Comparison of ENCODE assay signal across 1 cellular context in the genomic region with DNA sequence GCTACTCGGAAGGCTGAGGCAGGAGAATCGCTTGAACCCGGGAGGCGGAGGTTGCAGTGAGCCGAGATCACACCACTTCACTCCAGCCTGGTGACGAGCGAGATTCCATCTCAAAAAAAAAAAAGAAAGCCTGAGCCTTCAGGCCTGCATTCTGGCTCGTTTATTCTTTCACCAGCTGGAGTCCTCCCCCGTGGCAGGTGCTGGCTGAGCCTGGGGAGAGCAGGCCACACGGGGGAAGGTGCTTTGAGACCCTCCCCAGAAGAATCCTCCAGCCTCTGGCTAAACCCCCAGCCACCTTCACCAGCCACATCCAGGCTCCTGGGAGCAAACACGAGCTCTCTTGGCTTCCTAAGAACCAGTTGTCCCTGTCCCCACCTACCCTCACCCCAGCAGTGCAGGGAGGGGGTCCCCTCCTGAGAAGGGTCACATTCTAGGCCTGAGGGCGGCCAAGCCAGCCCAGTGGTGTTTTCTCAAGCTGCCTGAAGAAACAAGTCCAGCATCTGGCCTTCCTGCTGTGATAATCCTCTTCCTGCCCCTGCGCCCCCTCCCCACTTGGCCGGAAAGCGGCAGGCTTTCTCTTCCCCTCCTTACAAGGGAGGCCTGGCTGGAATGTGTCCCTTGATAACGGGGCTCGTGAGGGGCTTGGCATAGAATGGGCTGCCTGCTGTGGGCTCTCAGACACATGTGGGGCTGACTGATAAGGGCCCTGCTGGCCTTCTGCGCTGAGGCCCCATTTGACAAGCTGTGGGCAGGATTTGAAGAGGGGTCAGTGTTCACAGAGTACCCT.
TF ChIP-seq lines count a peak whose summit lies in the region.

No MANE protein-coding gene starts in this region.

TF ChIP-seq in K562, 482 proteins besides CTCF, POLR2A, EP300 and RAD21 (continued from another document and continues in another):
- TF ChIP-seq SNRNP70 (optimal IDR thresholded peaks at IDR 0.05; ENCODE audit: low read depth, low read length) (no peak), ZNF551 (CRISPR knock-in tag; IDR thresholded peaks at IDR 0.05) (no peak), DNMT1 (IDR thresholded peaks at IDR 0.05) (no peak), ADNP (tag; IDR thresholded peaks at IDR 0.05) (no peak), EZH2 (IDR thresholded peaks at IDR 0.05; ENCODE audit: borderline replicate concordance, low read depth, low read length) (no peak), RFX7 (CRISPR knock-in tag; IDR thresholded peaks at IDR 0.05) (no peak), ETV6 (IDR thresholded peaks at IDR 0.05; ENCODE audit: borderline replicate concordance in 1 of 2, low read depth in 2 of 2, low read length in 1 of 2) (peak in 1 of 2 experiments; percentile 35; a peak in 1 of 4 replicates), ETV6 (CRISPR knock-in tag; IDR thresholded peaks at IDR 0.05; ENCODE audit: borderline replicate concordance) (no peak), BCL6 (CRISPR knock-in tag; IDR thresholded peaks at IDR 0.05) (no peak), CREB3 (tag; conservative IDR thresholded peaks at IDR 0.05; ENCODE audit: low read depth) (0 out of 2 replicates have a peak, but pooled peaks have one; percentile 13), PRPF4 (IDR thresholded peaks at IDR 0.05; ENCODE audit: insufficient read depth, low read depth, low read length, poor library complexity, severe bottlenecking) (no peak), ZNF707 (CRISPR knock-in tag; conservative IDR thresholded peaks at IDR 0.05) (no peak), POLR2B (IDR thresholded peaks at IDR 0.05; ENCODE audit: low read depth, partially characterized antibody) (no peak), ZKSCAN1 (IDR thresholded peaks at IDR 0.05; ENCODE audit: low read depth, low read length) (no peak), FOXP1 (CRISPR knock-in tag; IDR thresholded peaks at IDR 0.05) (0 out of 2 replicates have a peak, but pooled peaks have one; percentile 49), ZNF696 (CRISPR knock-in tag; conservative IDR thresholded peaks at IDR 0.05) (no peak), MEF2A (IDR thresholded peaks at IDR 0.05; ENCODE audit: control insufficient read depth, low read depth, low read length) (0 out of 2 replicates have a peak, but pooled peaks have one; percentile 53), ZC3H4 (CRISPR knock-in tag; IDR thresholded peaks at IDR 0.05; ENCODE audit: borderline replicate concordance) (no peak), BRF1 (IDR thresholded peaks at IDR 0.05; ENCODE audit: borderline replicate concordance, extremely low read depth, insufficient read length) (no peak), MTA3 (IDR thresholded peaks at IDR 0.05; ENCODE audit: borderline replicate concordance) (peak; percentile 94), TRIM28 (IDR thresholded peaks at IDR 0.05) (no peak), GTF2B (IDR thresholded peaks at IDR 0.05; ENCODE audit: extremely low read depth, insufficient read length) (no peak), NR2C2 (CRISPR knock-in tag; IDR thresholded peaks at IDR 0.05) (0 out of 2 replicates have a peak, but pooled peaks have one; percentile 20), NR2C2 (tag; IDR thresholded peaks at IDR 0.05) (no peak), NCOA2 (IDR thresholded peaks at IDR 0.05; ENCODE audit: partially characterized antibody in 2 of 2) (no peak), FOXA3 (CRISPR knock-in tag; conservative IDR thresholded peaks at IDR 0.05 in 1 of 2, IDR thresholded peaks at IDR 0.05 in 1 of 2) (no peak), SNIP1 (IDR thresholded peaks at IDR 0.05; ENCODE audit: low read depth) (no peak), MXI1 (IDR thresholded peaks at IDR 0.05; ENCODE audit: low read depth, low read length) (no peak), NFYB (IDR thresholded peaks at IDR 0.05; ENCODE audit: extremely low read depth, insufficient read length) (no peak), ELF4 (CRISPR knock-in tag; IDR thresholded peaks at IDR 0.05) (peak; percentile 92), ZNF780A (CRISPR knock-in tag; IDR thresholded peaks at IDR 0.05) (no peak), HBP1 (CRISPR knock-in tag; IDR thresholded peaks at IDR 0.05) (no peak), RB1 (IDR thresholded peaks at IDR 0.05; ENCODE audit: low read depth) (peak; percentile 67; the same call in 1 of the 2 replicates), NR2F6 (CRISPR knock-in tag; IDR thresholded peaks at IDR 0.05) (no peak), NFE2L1 (tag; IDR thresholded peaks at IDR 0.05; ENCODE audit: borderline replicate concordance, low read depth) (no peak), ETV5 (CRISPR knock-in tag; IDR thresholded peaks at IDR 0.05; ENCODE audit: low read depth) (peak; percentile 78; the same call in 1 of the 2 replicates), BRF2 (IDR thresholded peaks at IDR 0.05; ENCODE audit: borderline replicate concordance, insufficient read depth, insufficient read length) (no peak), ZNF133 (CRISPR knock-in tag; IDR thresholded peaks at IDR 0.05) (no peak), RBM34 (IDR thresholded peaks at IDR 0.05; ENCODE audit: borderline replicate concordance, insufficient read depth, low read length) (no peak), ZNF277 (CRISPR knock-in tag; IDR thresholded peaks at IDR 0.05; ENCODE audit: borderline replicate concordance) (no peak)
- TF ChIP-seq, protein P1, sequence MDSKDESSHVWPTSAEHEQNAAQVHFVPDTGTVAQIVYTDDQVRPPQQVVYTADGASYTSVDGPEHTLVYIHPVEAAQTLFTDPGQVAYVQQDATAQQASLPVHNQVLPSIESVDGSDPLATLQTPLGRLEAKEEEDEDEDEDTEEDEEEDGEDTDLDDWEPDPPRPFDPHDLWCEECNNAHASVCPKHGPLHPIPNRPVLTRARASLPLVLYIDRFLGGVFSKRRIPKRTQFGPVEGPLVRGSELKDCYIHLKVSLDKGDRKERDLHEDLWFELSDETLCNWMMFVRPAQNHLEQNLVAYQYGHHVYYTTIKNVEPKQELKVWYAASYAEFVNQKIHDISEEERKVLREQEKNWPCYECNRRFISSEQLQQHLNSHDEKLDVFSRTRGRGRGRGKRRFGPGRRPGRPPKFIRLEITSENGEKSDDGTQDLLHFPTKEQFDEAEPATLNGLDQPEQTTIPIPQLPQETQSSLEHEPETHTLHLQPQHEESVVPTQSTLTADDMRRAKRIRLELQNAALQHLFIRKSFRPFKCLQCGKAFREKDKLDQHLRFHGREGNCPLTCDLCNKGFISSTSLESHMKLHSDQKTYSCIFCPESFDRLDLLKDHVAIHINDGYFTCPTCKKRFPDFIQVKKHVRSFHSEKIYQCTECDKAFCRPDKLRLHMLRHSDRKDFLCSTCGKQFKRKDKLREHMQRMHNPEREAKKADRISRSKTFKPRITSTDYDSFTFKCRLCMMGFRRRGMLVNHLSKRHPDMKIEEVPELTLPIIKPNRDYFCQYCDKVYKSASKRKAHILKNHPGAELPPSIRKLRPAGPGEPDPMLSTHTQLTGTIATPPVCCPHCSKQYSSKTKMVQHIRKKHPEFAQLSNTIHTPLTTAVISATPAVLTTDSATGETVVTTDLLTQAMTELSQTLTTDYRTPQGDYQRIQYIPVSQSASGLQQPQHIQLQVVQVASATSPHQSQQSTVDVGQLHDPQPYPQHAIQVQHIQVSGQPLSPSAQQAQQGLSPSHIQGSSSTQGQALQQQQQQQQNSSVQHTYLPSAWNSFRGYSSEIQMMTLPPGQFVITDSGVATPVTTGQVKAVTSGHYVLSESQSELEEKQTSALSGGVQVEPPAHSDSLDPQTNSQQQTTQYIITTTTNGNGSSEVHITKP (IDR thresholded peaks at IDR 0.05; ENCODE audit: partially characterized antibody): peak; percentile 46
- TF ChIP-seq, protein P2, sequence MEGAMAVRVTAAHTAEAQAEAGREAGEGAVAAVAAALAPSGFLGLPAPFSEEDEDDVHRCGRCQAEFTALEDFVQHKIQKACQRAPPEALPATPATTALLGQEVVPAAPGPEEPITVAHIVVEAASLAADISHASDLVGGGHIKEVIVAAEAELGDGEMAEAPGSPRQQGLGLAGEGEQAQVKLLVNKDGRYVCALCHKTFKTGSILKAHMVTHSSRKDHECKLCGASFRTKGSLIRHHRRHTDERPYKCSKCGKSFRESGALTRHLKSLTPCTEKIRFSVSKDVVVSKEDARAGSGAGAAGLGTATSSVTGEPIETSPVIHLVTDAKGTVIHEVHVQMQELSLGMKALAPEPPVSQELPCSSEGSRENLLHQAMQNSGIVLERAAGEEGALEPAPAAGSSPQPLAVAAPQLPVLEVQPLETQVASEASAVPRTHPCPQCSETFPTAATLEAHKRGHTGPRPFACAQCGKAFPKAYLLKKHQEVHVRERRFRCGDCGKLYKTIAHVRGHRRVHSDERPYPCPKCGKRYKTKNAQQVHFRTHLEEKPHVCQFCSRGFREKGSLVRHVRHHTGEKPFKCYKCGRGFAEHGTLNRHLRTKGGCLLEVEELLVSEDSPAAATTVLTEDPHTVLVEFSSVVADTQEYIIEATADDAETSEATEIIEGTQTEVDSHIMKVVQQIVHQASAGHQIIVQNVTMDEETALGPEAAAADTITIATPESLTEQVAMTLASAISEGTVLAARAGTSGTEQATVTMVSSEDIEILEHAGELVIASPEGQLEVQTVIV (CRISPR knock-in tag; IDR thresholded peaks at IDR 0.05; ENCODE audit: borderline replicate concordance): no peak
- TF ChIP-seq, protein P3, sequence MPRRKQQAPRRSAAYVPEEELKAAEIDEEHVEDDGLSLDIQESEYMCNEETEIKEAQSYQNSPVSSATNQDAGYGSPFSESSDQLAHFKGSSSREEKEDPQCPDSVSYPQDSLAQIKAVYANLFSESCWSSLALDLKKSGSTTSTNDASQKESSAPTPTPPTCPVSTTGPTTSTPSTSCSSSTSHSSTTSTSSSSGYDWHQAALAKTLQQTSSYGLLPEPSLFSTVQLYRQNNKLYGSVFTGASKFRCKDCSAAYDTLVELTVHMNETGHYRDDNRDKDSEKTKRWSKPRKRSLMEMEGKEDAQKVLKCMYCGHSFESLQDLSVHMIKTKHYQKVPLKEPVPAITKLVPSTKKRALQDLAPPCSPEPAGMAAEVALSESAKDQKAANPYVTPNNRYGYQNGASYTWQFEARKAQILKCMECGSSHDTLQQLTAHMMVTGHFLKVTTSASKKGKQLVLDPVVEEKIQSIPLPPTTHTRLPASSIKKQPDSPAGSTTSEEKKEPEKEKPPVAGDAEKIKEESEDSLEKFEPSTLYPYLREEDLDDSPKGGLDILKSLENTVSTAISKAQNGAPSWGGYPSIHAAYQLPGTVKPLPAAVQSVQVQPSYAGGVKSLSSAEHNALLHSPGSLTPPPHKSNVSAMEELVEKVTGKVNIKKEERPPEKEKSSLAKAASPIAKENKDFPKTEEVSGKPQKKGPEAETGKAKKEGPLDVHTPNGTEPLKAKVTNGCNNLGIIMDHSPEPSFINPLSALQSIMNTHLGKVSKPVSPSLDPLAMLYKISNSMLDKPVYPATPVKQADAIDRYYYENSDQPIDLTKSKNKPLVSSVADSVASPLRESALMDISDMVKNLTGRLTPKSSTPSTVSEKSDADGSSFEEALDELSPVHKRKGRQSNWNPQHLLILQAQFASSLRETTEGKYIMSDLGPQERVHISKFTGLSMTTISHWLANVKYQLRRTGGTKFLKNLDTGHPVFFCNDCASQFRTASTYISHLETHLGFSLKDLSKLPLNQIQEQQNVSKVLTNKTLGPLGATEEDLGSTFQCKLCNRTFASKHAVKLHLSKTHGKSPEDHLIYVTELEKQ (CRISPR knock-in tag; IDR thresholded peaks at IDR 0.05): no peak
- TF ChIP-seq, protein P4, sequence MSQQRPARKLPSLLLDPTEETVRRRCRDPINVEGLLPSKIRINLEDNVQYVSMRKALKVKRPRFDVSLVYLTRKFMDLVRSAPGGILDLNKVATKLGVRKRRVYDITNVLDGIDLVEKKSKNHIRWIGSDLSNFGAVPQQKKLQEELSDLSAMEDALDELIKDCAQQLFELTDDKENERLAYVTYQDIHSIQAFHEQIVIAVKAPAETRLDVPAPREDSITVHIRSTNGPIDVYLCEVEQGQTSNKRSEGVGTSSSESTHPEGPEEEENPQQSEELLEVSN (IDR thresholded peaks at IDR 0.05; ENCODE audit: borderline replicate concordance in 1 of 2, extremely low read depth in 1 of 2, insufficient read depth in 1 of 2, insufficient read length in 1 of 2, low read depth in 1 of 2, low read length in 1 of 2, poor library complexity in 1 of 2, severe bottlenecking in 1 of 2): peak; percentile 5 to 19
